ENCODE assay signal across 1 cellular context in genomic region chr6:113859349-113860164, GRCh38.
TF ChIP-seq lines count a peak whose summit lies in the region.

No MANE protein-coding gene starts in this region.

TF ChIP-seq in HepG2, 621 proteins besides CTCF, POLR2A, EP300 and RAD21 (continued from another document):
- peak; percentile 19 for TF ChIP-seq ZNF687 (CRISPR knock-in tag; IDR thresholded peaks at IDR 0.05)
